Comparison of ENCODE assay signal across 8 cellular contexts in the genomic region with DNA sequence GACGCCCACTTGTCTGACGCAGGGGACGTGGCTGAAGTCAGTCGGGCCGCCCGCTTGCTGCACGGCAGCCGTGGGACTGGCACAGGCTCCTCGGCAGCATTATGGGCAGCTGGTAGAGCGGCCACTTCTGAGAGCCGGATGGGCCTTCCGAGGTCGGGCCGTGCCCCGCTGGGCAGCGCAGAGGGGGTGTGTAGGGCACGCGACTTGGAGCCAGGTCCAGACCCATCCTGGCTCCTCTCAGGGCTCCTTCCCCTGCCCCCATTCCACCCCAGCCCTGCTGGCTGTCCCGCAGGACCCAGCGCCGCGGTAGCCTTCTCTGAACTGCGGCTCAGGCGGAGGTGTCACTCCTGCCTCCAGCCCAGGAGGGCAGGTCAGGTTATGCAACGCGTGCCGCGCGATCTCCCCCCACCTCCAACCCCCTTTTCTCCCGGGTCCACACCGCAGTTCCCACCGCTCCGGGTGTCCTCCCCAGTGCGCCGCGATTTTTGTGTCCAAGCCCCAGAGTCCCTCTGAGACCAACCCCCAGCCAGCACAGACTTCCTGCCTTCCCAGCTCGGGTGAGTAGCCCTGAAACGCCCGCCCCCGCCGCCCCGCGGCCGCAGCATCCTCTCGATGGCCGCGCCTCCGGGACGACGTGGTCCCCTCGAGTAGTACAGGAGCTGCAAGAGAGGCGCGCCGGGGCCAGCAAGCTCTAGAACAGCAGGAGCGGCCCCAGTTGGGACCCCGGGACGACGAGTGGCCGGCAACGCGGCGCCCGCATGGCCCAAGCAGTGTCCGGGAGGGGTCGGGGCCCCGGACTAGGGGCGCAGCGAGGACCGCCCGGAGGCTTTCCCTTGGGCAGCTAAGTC. TPM values are rescaled to one million over a fixed set of nuclear protein-coding genes. Genes with fewer than 3 reads are reported as not detected.
DNase-seq lines count a peak whose midpoint lies in the region; ATAC-seq and TF ChIP-seq lines count a peak whose summit lies in the region.

No MANE protein-coding gene starts in this region.

- H3K27me3 ChIP-seq in HUES48 (ENCODE audit: control insufficient read depth, insufficient read depth, low read length): peaks cover 15% of the 10 kb centered on the region
- no peaks in the 10 kb centered on the region for H3K27me3 ChIP-seq in WERI-Rb-1 (ENCODE audit: insufficient read depth, low read depth, severe bottlenecking)
- no peaks in the 10 kb centered on the region for H3K27me3 ChIP-seq in liver (ENCODE audit: control insufficient read depth in 4 of 4, insufficient read depth in 4 of 4, low read length in 3 of 4)

- TF ChIP-seq CTCF in WERI-Rb-1 (IDR thresholded peaks at IDR 0.05; ENCODE audit: low read depth, low read length) (no peak), liver (IDR thresholded peaks at IDR 0.05; ENCODE audit: low read depth, low read length, missing input control) (no peak)

- ATAC-seq in GM21526 (IDR thresholded peaks at IDR 0.05; ENCODE audit: low FRiP score, unreplicated experiment): peak; percentile 87

- peaks cover 5% of the 10 kb centered on the region; the same call in 1 of the 2 replicates for H3K36me3 ChIP-seq in HUES48 (ENCODE audit: control insufficient read depth, insufficient read depth, low read length)
- H3K36me3 ChIP-seq in WERI-Rb-1: no peaks in the 10 kb centered on the region
- no peaks in the 10 kb centered on the region for H3K36me3 ChIP-seq in liver (ENCODE audit: control insufficient read depth in 4 of 4, insufficient read depth in 3 of 4, low read depth in 1 of 4, low read length in 3 of 4)

- H3K4me3 ChIP-seq in HUES48 (ENCODE audit: low read depth, low read length): peak overlapping the region; percentile 64
- peak overlapping the region; percentile 60 for H3K4me3 ChIP-seq in WERI-Rb-1 (ENCODE audit: low read depth, low read length)
- H3K4me3 ChIP-seq in liver (ENCODE audit: low read depth in 1 of 3, low read length in 3 of 3): peak overlapping the region; percentile 63 to 71 (median 69)

- H3K9ac ChIP-seq in HUES48 (ENCODE audit: low read depth, low read length) (peak overlapping the region; percentile 53), liver (ENCODE audit: low read depth in 1 of 2, low read length in 2 of 2) (no peak overlapping the region)

- DNase-seq in EH (ENCODE audit: low read depth) (peak; percentile 89), WERI-Rb-1 (peak; percentile 60), dedifferentiated amniotic fluid mesenchymal stem cell (ENCODE audit: extremely low spot score) (peak; percentile 47), NCI-H1694 treated with DMSO at 0.1 percent for 48 hours (lab: John Stamatoyannopoulos, UW) (no peak)
- DNase-seq in stimulated activated CD8-positive, alpha-beta memory T cell treated with anti-CD3 and anti-CD28 coated beads, Interleukin-12 subunit alpha, Interleukin-12 subunit beta, amount 100 ng/mL, for 4 hours (ENCODE audit: low read depth): peak; percentile 25

- WGBS in liver: 5% methylated on average over 70 of the region's 70 CpGs

- H3K9me3 ChIP-seq in HUES48 (ENCODE audit: control insufficient read depth, insufficient read depth, low read length) (no peaks in the 10 kb centered on the region), WERI-Rb-1 (ENCODE audit: severe bottlenecking) (no peaks in the 10 kb centered on the region), liver (ENCODE audit: control insufficient read depth in 4 of 4, low read length in 3 of 4) (no peaks in the 10 kb centered on the region)

- no peak for TF ChIP-seq RAD21 in liver (IDR thresholded peaks at IDR 0.05)

- H3K4me1 ChIP-seq in HUES48 (ENCODE audit: control insufficient read depth, insufficient read depth, low read length) (peaks cover 28% of the 10 kb centered on the region), liver (ENCODE audit: control insufficient read depth in 4 of 4, insufficient read depth in 4 of 4, low read length in 3 of 4) (peaks cover 0 to 17% (median 9%) of the 10 kb centered on the region in 4 donors)

- H3K27ac ChIP-seq in HUES48 (ENCODE audit: low read depth, low read length) (peak overlapping the region; percentile 94), WERI-Rb-1 (no peak overlapping the region), liver (ENCODE audit: low read depth in 1 of 2, low read length in 2 of 2) (peak overlapping the region in 1 of 2 donors; percentile 44)

TF ChIP-seq in liver, 16 proteins besides CTCF, POLR2A, EP300 and RAD21:
- no peak for TF ChIP-seq GABPA (IDR thresholded peaks at IDR 0.05 in 1 of 2, conservative IDR thresholded peaks at IDR 0.05 in 1 of 2)
- no peak for TF ChIP-seq FOXA2 (IDR thresholded peaks at IDR 0.05)
- no peak for TF ChIP-seq HNF4A (conservative IDR thresholded peaks at IDR 0.05)
- TF ChIP-seq, protein P1, sequence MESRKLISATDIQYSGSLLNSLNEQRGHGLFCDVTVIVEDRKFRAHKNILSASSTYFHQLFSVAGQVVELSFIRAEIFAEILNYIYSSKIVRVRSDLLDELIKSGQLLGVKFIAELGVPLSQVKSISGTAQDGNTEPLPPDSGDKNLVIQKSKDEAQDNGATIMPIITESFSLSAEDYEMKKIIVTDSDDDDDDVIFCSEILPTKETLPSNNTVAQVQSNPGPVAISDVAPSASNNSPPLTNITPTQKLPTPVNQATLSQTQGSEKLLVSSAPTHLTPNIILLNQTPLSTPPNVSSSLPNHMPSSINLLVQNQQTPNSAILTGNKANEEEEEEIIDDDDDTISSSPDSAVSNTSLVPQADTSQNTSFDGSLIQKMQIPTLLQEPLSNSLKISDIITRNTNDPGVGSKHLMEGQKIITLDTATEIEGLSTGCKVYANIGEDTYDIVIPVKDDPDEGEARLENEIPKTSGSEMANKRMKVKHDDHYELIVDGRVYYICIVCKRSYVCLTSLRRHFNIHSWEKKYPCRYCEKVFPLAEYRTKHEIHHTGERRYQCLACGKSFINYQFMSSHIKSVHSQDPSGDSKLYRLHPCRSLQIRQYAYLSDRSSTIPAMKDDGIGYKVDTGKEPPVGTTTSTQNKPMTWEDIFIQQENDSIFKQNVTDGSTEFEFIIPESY (IDR thresholded peaks at IDR 0.05): no peak
- TF ChIP-seq TAF1 (conservative IDR thresholded peaks at IDR 0.05): no peak
- no peak for TF ChIP-seq NR2F2 (IDR thresholded peaks at IDR 0.05)
- TF ChIP-seq YY1 (IDR thresholded peaks at IDR 0.05): no peak
- TF ChIP-seq EGR1 (IDR thresholded peaks at IDR 0.05; ENCODE audit: low read depth in 2 of 2): no peak
- no peak for TF ChIP-seq REST (IDR thresholded peaks at IDR 0.05)
- no peak for TF ChIP-seq JUND (IDR thresholded peaks at IDR 0.05)

RNA-seq across cellular contexts. Expression of gene CAPRIN2, which starts 41.1 kb away (rescaled TPM):
- 10 to 100 TPM; 13.5 to 14.8 TPM for total RNA-seq in liver
- polyA plus RNA-seq in liver: 1 to 10 TPM; 4.6 to 5.3 TPM
